In the genomic region with DNA sequence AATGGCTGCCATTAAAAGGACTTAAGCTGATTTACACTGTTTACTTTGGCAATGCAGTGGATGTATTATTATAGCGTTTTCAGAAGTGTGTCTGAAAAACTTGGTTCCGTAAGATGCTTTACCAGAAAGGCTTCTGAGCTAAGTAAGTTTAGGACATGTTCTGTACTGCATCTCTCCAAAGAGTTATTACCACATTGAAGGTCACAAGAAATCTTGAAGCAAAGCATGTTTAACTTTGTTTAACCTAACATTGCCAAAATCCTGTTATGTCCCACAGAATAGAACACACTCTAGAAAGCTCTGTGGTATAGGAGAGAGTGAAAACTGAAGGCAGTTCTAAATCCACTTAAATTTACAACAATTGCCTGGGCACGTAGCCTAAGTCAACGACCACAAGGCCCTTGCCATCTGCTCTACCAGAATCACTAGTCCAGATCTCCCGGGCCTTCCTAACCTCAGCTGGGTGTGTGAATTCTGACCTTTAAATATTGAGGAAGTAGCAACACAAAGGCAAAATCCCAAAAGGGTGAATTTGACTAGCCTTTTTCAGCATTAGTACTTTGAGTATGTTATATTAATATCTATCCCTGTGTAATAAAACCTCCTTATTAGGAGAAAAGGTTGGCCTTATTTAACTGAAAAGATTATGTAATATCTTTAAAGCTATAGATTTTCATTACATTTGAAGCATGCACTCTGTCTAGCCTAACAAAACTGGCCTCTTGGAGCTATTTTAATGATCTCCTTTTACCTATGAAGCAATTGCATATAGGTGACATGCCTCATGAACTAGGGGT, we compare ENCODE assay signal across 13 cellular contexts. TPM values are rescaled to one million over a fixed set of nuclear protein-coding genes. Genes with fewer than 3 reads are reported as not detected.
DNase-seq lines count a peak whose midpoint lies in the region; ATAC-seq, FAIRE-seq and TF ChIP-seq lines count a peak whose summit lies in the region.
"Had no signal": no experiment of that assay in that cellular context is flagged by ENCODE, and none has a peak within 500 bp of the region (broad histone marks: within the 10 kb centered on the region; RNA-seq: fewer than 3 reads in every experiment).

No MANE protein-coding gene starts in this region.

- 32 to 33% methylated on average over 5 of the region's 5 CpGs for WGBS in esophagus, 2 donors
- WGBS in small intestine, 3 donors: 23 to 38% (median 30%) methylated on average over 5 of the region's 5 CpGs

- TF ChIP-seq POLR2A in vagina (IDR thresholded peaks at IDR 0.05): no peak

- H3K4me1 ChIP-seq in esophagus (ENCODE audit: control insufficient read depth in 2 of 2, insufficient read depth in 2 of 2, low read length in 1 of 2) (no peaks in the 10 kb centered on the region), small intestine (ENCODE audit: control insufficient read depth in 2 of 2, insufficient read depth in 1 of 2, low read depth in 1 of 2, low read length in 1 of 2) (no peaks in the 10 kb centered on the region), vagina (peaks cover 10% of the 10 kb centered on the region)

- no peak overlapping the region for H3K27ac Mint-ChIP-seq in type B pancreatic cell
- H3K27ac Mint-ChIP-seq: memory B cell had no signal

- intact Hi-C loops in vagina (cut with DNase I): loop anchor here (10.0 kb wide), 1 partner anchor 114 kb away; no protein-coding TSS in a partner anchor

- H3K36me3 ChIP-seq in esophagus (ENCODE audit: control insufficient read depth in 2 of 2, insufficient read depth in 2 of 2, low read length in 1 of 2): no peaks in the 10 kb centered on the region
- H3K36me3 ChIP-seq in small intestine (ENCODE audit: control insufficient read depth in 2 of 2, insufficient read depth in 2 of 2, low read length in 2 of 2): no peaks in the 10 kb centered on the region
- H3K36me3 ChIP-seq in vagina: no peaks in the 10 kb centered on the region
- H3K36me3 ChIP-seq: thoracic aorta had no signal

- TF ChIP-seq CTCF in type B pancreatic cell (conservative IDR thresholded peaks at IDR 0.05) (no peak), vagina (IDR thresholded peaks at IDR 0.05) (no peak)

- no peak for ATAC-seq in HG03108 (IDR thresholded peaks at IDR 0.05; ENCODE audit: unreplicated experiment)

- H3K27me3 Mint-ChIP-seq in type B pancreatic cell: no peaks in the 10 kb centered on the region

- DNase-seq in Kasumi-1 (lab: John Stamatoyannopoulos, UW) (peak; percentile 62 to 66), NCI-H82 treated with DMSO at 0.1 percent for 48 hours (lab: John Stamatoyannopoulos, UW; ENCODE audit: unreplicated experiment) (peak; percentile 85), small intestine (peak; percentile 33), type B pancreatic cell (ENCODE audit: extremely low spot score, unreplicated experiment) (no peak), NCI-H146 treated with DMSO at 0.1 percent for 48 hours (lab: John Stamatoyannopoulos, UW; ENCODE audit: unreplicated experiment) (no peak), vagina (ENCODE audit: extremely low spot score in 2 of 2) (no peak)
- DNase-seq: NCI-H1048, T-helper 9 cell had no signal

- no peaks in the 10 kb centered on the region for H3K36me3 Mint-ChIP-seq in type B pancreatic cell
- H3K36me3 Mint-ChIP-seq: memory B cell had no signal

- peaks cover 11% of the 10 kb centered on the region for H3K9me3 Mint-ChIP-seq in type B pancreatic cell

- H3K27ac ChIP-seq in esophagus (ENCODE audit: low read depth in 2 of 2, low read length in 1 of 2) (peak overlapping the region; percentile 19 to 66), small intestine (ENCODE audit: low read depth in 1 of 2, low read length in 1 of 2) (peak overlapping the region in 1 of 2 donors; percentile 19), vagina (no peak overlapping the region)
- H3K27ac ChIP-seq: epithelial cell of prostate had no signal

- H3K9me3 ChIP-seq in esophagus (ENCODE audit: control insufficient read depth in 2 of 2, insufficient read depth in 1 of 2, low read depth in 1 of 2, low read length in 1 of 2) (no peaks in the 10 kb centered on the region), small intestine (ENCODE audit: control insufficient read depth, low read depth) (no peaks in the 10 kb centered on the region), vagina (peaks cover 2% of the 10 kb centered on the region)
- H3K9me3 ChIP-seq: thoracic aorta had no signal

- no peak overlapping the region for H3K4me3 Mint-ChIP-seq in type B pancreatic cell
- H3K4me3 Mint-ChIP-seq: memory B cell had no signal

- peaks cover 11% of the 10 kb centered on the region for H3K4me1 Mint-ChIP-seq in type B pancreatic cell (ENCODE audit: unreplicated experiment)

- H3K27me3 ChIP-seq in esophagus (ENCODE audit: control insufficient read depth in 1 of 2, insufficient read depth in 2 of 2, low read length in 2 of 2) (no peaks in the 10 kb centered on the region), small intestine (ENCODE audit: control insufficient read depth in 2 of 2, insufficient read depth in 2 of 2, low read length in 2 of 2) (no peaks in the 10 kb centered on the region), vagina (no peaks in the 10 kb centered on the region)

- H3K4me3 ChIP-seq in esophagus (ENCODE audit: low read depth in 1 of 2, low read length in 2 of 2) (no peak overlapping the region), small intestine (ENCODE audit: low read depth in 1 of 2, low read length in 2 of 2) (no peak overlapping the region), vagina (no peak overlapping the region)
- H3K4me3 ChIP-seq: thoracic aorta had no signal

- FAIRE-seq in small intestine (lab: Jason Lieb, UNC): no peak

RNA-seq across cellular contexts. Expression of a gene that starts 4.4 kb away (rescaled TPM):
- polyA plus RNA-seq in esophagus: 1 to 10 TPM; 3.7 to 3.8 TPM
- polyA plus RNA-seq in small intestine: 1 to 10 TPM; 1.4 to 5.3 (median 1.6) TPM
- 21.8 and 26.9 TPM in 2 replicates for total RNA-seq in type B pancreatic cell (ENCODE audit: low replicate concordance)
- 16.2 TPM for total RNA-seq in vagina

Comparison
In these comparisons a context has a peak if more than half of its experiments do, and no peak if none do; other contexts are left out.
1. DNase-seq: peak in Kasumi-1 (2 of 2), NCI-H82 treated with DMSO at 0.1 percent for 48 hours (single experiment) and small intestine (single experiment); none in type B pancreatic cell (single experiment), NCI-H146 treated with DMSO at 0.1 percent for 48 hours (single experiment) and vagina (0 of 2).